Comparison of ENCODE assay signal across 18 cellular contexts in the genomic region with DNA sequence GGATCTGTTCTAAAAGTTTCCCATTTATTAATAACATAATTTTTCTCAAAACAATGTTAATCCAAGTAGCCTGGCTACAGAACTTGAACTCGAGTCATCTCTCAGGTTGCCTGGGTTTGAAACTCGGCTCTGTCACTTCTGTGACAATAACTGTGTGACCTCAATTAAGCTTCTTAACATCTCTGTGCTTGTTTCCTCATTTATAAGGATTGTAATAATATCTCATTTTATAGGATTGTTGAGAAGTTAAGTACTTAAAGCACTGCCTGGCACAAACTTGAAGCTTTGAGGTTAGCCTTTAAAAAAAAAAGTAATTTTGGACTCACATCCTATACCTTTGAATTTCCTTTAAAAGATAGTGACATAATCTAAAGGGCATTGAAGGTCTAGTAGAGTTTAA. TPM values are rescaled to one million over a fixed set of nuclear protein-coding genes. Genes with fewer than 3 reads are reported as not detected.
A peak's percentile ranks its signal among the peaks of the same experiment; 100 is the strongest.
DNase-seq lines count a peak whose midpoint lies in the region; ATAC-seq, FAIRE-seq and TF ChIP-seq lines count a peak whose summit lies in the region.
"Had no signal": no experiment of that assay in that cellular context is flagged by ENCODE, and none has a peak within 500 bp of the region (broad histone marks: within the 10 kb centered on the region; RNA-seq: fewer than 3 reads in every experiment).

No MANE protein-coding gene starts in this region.

- H2AFZ ChIP-seq in Karpas-422 (ENCODE audit: low read length), result no peak overlapping the region
- no peak overlapping the region for H2AFZ ChIP-seq in astrocyte (ENCODE audit: low read depth, low read length)
- no peak overlapping the region for H2AFZ ChIP-seq in keratinocyte (ENCODE audit: control insufficient read depth, low read length)

- H3K9ac ChIP-seq in Karpas-422 (ENCODE audit: low read length), result no peak overlapping the region
- no peak overlapping the region for H3K9ac ChIP-seq in astrocyte (ENCODE audit: low read length)
- H3K9ac ChIP-seq in keratinocyte (ENCODE audit: control insufficient read depth, extremely low read depth, insufficient read depth, low read length), result no peak overlapping the region

- H3K27me3 ChIP-seq in Karpas-422 (ENCODE audit: low read length) (no peaks in the 10 kb centered on the region), astrocyte (ENCODE audit: insufficient read depth, low read length) (no peaks in the 10 kb centered on the region), keratinocyte (ENCODE audit: control insufficient read depth, extremely low read depth, insufficient read depth, low read length) (no peaks in the 10 kb centered on the region), left lung (no peaks in the 10 kb centered on the region)
- H3K27me3 ChIP-seq: SJCRH30 had no signal

- H3K27ac ChIP-seq in A549 (no peak overlapping the region), Karpas-422 (ENCODE audit: low read length) (no peak overlapping the region), astrocyte (ENCODE audit: low read depth, low read length) (no peak overlapping the region), keratinocyte (ENCODE audit: control insufficient read depth, insufficient read depth, low read length) (no peak overlapping the region), left lung (no peak overlapping the region)
- H3K27ac ChIP-seq: SJCRH30 had no signal

- no peak for TF ChIP-seq CTCF in A549 (IDR thresholded peaks at IDR 0.05)
- no peak for TF ChIP-seq CTCF in astrocyte (IDR thresholded peaks at IDR 0.05; ENCODE audit: insufficient read depth, low read depth, low read length)
- TF ChIP-seq CTCF in keratinocyte (optimal IDR thresholded peaks at IDR 0.05 in 1 of 3, IDR thresholded peaks at IDR 0.05 in 1 of 3, conservative IDR thresholded peaks at IDR 0.05 in 1 of 3; ENCODE audit: extremely low read depth in 1 of 3, insufficient read depth in 2 of 3, low read length in 3 of 3), result no peak
- no peak for TF ChIP-seq CTCF in left lung (IDR thresholded peaks at IDR 0.05)

- H3K4me1 ChIP-seq in A549 (peaks cover 27% of the 10 kb centered on the region; the same call in 2 of the 3 replicates), Karpas-422 (ENCODE audit: low read length) (peaks cover 34% of the 10 kb centered on the region), astrocyte (ENCODE audit: insufficient read depth, low read length) (peaks cover 13% of the 10 kb centered on the region), keratinocyte (ENCODE audit: control insufficient read depth, extremely low read depth, insufficient read depth, low read length) (peaks cover 23% of the 10 kb centered on the region), left lung (peaks cover 16 to 55% of the 10 kb centered on the region in 2 donors)
- H3K4me1 ChIP-seq: SJCRH30 had no signal

- POLR2A ChIA-PET in A549 (lab: Yijun Ruan, JAX), result interaction anchor here (0.6 kb wide), 1 partner anchor 25 kb away, joined by 3 read pairs; no protein-coding TSS in a partner anchor

- peaks cover 9% of the 10 kb centered on the region for H3K36me3 Mint-ChIP-seq in astrocyte (ENCODE audit: low read depth, unreplicated experiment)

- H3K4me1 Mint-ChIP-seq in astrocyte (ENCODE audit: low read depth, unreplicated experiment), result peaks cover 6% of the 10 kb centered on the region

- intact Hi-C loops in left lung (cut with DNase I), result no loop called here

- FAIRE-seq in A549 (lab: Jason Lieb, UNC) (no peak), astrocyte (lab: Jason Lieb, UNC) (no peak), keratinocyte (lab: Jason Lieb, UNC) (no peak)
- FAIRE-seq: GM12892 had no signal

- no peak for DNase-seq in A549 (ENCODE audit: low read depth in 1 of 2, low spot score in 1 of 2)
- DNase-seq in Karpas-422, result no peak
- DNase-seq in astrocyte (ENCODE audit: low read depth), result no peak
- DNase-seq in keratinocyte (ENCODE audit: low read depth, low spot score), result no peak
- no peak for DNase-seq in left lung
- DNase-seq in activated T-cell treated with anti-CD3 and anti-CD28 coated beads, Interleukin-2, amount 50 U/mL, for 48 hours, result no peak
- DNase-seq: Calu3; CD4-positive, alpha-beta memory T cell; NCI-H1105 treated with DMSO at 0.1 percent for 48 hours; NCI-H1694; NCI-H510A treated with DMSO at 0.1 percent for 48 hours; NCI-H82; SJCRH30 had no signal

- H4K20me1 ChIP-seq in Karpas-422 (ENCODE audit: insufficient read depth, low read depth, low read length), result peaks cover 23% of the 10 kb centered on the region
- peaks cover 73% of the 10 kb centered on the region for H4K20me1 ChIP-seq in astrocyte (ENCODE audit: insufficient read depth, low read length)
- no peaks in the 10 kb centered on the region for H4K20me1 ChIP-seq in keratinocyte (ENCODE audit: control insufficient read depth, extremely low read depth, insufficient read depth, low read length)

- H3K9me3 ChIP-seq in A549 (no peaks in the 10 kb centered on the region), Karpas-422 (ENCODE audit: low read length) (no peaks in the 10 kb centered on the region), astrocyte (ENCODE audit: insufficient read depth, low read depth, low read length) (no peaks in the 10 kb centered on the region), keratinocyte (ENCODE audit: control insufficient read depth, low read depth, low read length) (no peaks in the 10 kb centered on the region), left lung (no peaks in the 10 kb centered on the region)
- H3K9me3 ChIP-seq: HAP-1, SJCRH30 had no signal

- dilution Hi-C loops in keratinocyte (cut with MboI; ENCODE audit: extremely low pct_ligation_motif_present, low sequenced_read_pairs), result no loop called here

- H3K27ac Mint-ChIP-seq in astrocyte (ENCODE audit: unreplicated experiment), result no peak overlapping the region

- H3K9me3 Mint-ChIP-seq in astrocyte (ENCODE audit: unreplicated experiment), result no peaks in the 10 kb centered on the region
- H3K9me3 Mint-ChIP-seq: CD4-positive, alpha-beta memory T cell; IgD-negative memory B cell had no signal

- H3K4me3 ChIP-seq in A549 (no peak overlapping the region), Karpas-422 (ENCODE audit: low read length) (no peak overlapping the region), astrocyte (ENCODE audit: insufficient read depth, low read depth, low read length) (no peak overlapping the region), keratinocyte (ENCODE audit: control insufficient read depth in 2 of 3, extremely low read depth in 1 of 3, insufficient read depth in 2 of 3, low read depth in 1 of 3, low read length in 3 of 3) (no peak overlapping the region), left lung (no peak overlapping the region)
- H3K4me3 ChIP-seq: SJCRH30 had no signal

- TF ChIP-seq RAD21 in A549 (conservative IDR thresholded peaks at IDR 0.05 in 1 of 2, IDR thresholded peaks at IDR 0.05 in 1 of 2), result no peak

- TF ChIP-seq POLR2A in A549 (IDR thresholded peaks at IDR 0.05; ENCODE audit: low read length), result no peak

- H3K27me3 Mint-ChIP-seq in astrocyte (ENCODE audit: low read depth, unreplicated experiment), result no peaks in the 10 kb centered on the region
- H3K27me3 Mint-ChIP-seq: CD4-positive, alpha-beta memory T cell; IgD-negative memory B cell had no signal

- TF ChIP-seq EP300 in A549 (IDR thresholded peaks at IDR 0.05), result no peak

- H3K4me2 ChIP-seq in A549 (peak overlapping the region; percentile 79), Karpas-422 (ENCODE audit: low read depth, low read length, poor library complexity, severe bottlenecking) (peak overlapping the region; percentile 13), astrocyte (ENCODE audit: low read length) (no peak overlapping the region), keratinocyte (ENCODE audit: control insufficient read depth, extremely low read depth, insufficient read depth, low read depth, low read length) (peak overlapping the region; percentile 84)

- CTCF ChIA-PET in A549 (lab: Yijun Ruan, JAX), result no interaction called here

- ATAC-seq in A549 (no peak), HG03432 (IDR thresholded peaks at IDR 0.05; ENCODE audit: unreplicated experiment) (no peak), left lung (no peak), HG02973 (IDR thresholded peaks at IDR 0.05; ENCODE audit: unreplicated experiment) (no peak)

- peaks cover 23% of the 10 kb centered on the region; the same call in 1 of the 2 replicates for H3K36me3 ChIP-seq in Karpas-422 (ENCODE audit: insufficient read depth, low read length)
- H3K36me3 ChIP-seq in astrocyte (ENCODE audit: insufficient read depth, low read length), result peaks cover 6% of the 10 kb centered on the region
- H3K36me3 ChIP-seq in keratinocyte (ENCODE audit: control insufficient read depth in 2 of 2, extremely low read depth in 1 of 2, insufficient read depth in 2 of 2, low read length in 2 of 2), result peaks cover 4 to 17% of the 10 kb centered on the region in 2 experiments
- H3K36me3 ChIP-seq in left lung, result peaks cover 0 to 43% of the 10 kb centered on the region in 2 donors

- H3K79me2 ChIP-seq in Karpas-422 (ENCODE audit: low read length) (peaks cover 89% of the 10 kb centered on the region), astrocyte (ENCODE audit: insufficient read depth, low read length) (peaks cover 81% of the 10 kb centered on the region), keratinocyte (ENCODE audit: control insufficient read depth, insufficient read depth, low read length) (peaks cover 79% of the 10 kb centered on the region)

- no peaks in the 10 kb centered on the region for H3K9me1 ChIP-seq in keratinocyte (ENCODE audit: control insufficient read depth, extremely low read depth, insufficient read depth, low read length)

- H3K9me2 ChIP-seq in Karpas-422 (replicated peaks; ENCODE audit: insufficient read depth, low read length), result peaks cover 8% of the 10 kb centered on the region; the same call in 1 of the 2 replicates

- 86% methylated on average over 2 of the region's 2 CpGs for WGBS in A549 (ENCODE audit: missing lambda C conversion rate)

- H3K4me3 Mint-ChIP-seq in astrocyte (ENCODE audit: unreplicated experiment), result peak overlapping the region; percentile 99

RNA-seq across cellular contexts. Expression of a gene that starts 3.4 kb away (rescaled TPM):
- 51.5 and 66.6 TPM in 2 replicates for polyA plus RNA-seq in A549 (2011; rRNA removed)
- polyA plus RNA-seq in A549 (2012; cell fraction: cytosol; rRNA removed), result 15.3 and 16.9 TPM in 2 replicates
- 6.9 and 7.7 TPM in 2 replicates for polyA plus RNA-seq in A549 (2012; cell fraction: nucleus; rRNA removed)
- 41.2 to 43.9 TPM (median 43.2 TPM) in 3 replicates for polyA plus RNA-seq in A549 (2017; fragmentation: RNase III; extraction: RNeasy Plus Mini Kit Qiagen cat#74134 plus additional on column Dnase treatment)
- polyA minus RNA-seq in A549 (2011; rRNA and poly(A)+ RNA removed), result 13.4 and 14.3 TPM in 2 replicates
- total RNA-seq in Karpas-422 (2014; rRNA removed; shearing (Covaris generic); ENCODE audit: low replicate concordance), result 45.5 and 49.2 TPM in 2 replicates
- total RNA-seq in astrocyte, result 105 and 106 TPM in 2 replicates
- 34.8 to 60.5 TPM (median 41.2 TPM) in 3 replicates for polyA plus RNA-seq in keratinocyte
- 71.8 TPM for polyA plus RNA-seq in keratinocyte (2011; ENCODE audit: low read depth)
- polyA plus RNA-seq in keratinocyte (2011; cell fraction: cytosol; rRNA removed), result 46.5 and 82.6 TPM in 2 replicates
- polyA plus RNA-seq in keratinocyte (2011; cell fraction: nucleus; rRNA removed), result 38.0 and 48.0 TPM in 2 replicates
- polyA plus RNA-seq in keratinocyte (2012; ENCODE audit: low replicate concordance), result 36.6 and 64.3 TPM in 2 replicates
- polyA minus RNA-seq in keratinocyte, result 4.9 to 33.9 TPM (median 16.6 TPM) in 3 replicates
- polyA minus RNA-seq in keratinocyte (2011; cell fraction: cytosol; rRNA and poly(A)+ RNA removed), result 37.6 TPM
- 21.4 and 29.3 TPM in 2 replicates for polyA minus RNA-seq in keratinocyte (2011; cell fraction: nucleus; rRNA and poly(A)+ RNA removed)
- 10 to 100 TPM; 60.7 to 68.6 TPM for total RNA-seq in left lung

RNA-seq across cellular contexts. Expression of a gene that starts 16.3 kb away (rescaled TPM):
- polyA plus RNA-seq in A549 (2011; rRNA removed), result 1.9 and 2.1 TPM in 2 replicates
- polyA plus RNA-seq in A549 (2012; cell fraction: cytosol; rRNA removed), result 0.52 and 0.67 TPM in 2 replicates
- polyA plus RNA-seq in A549 (2012; cell fraction: nucleus; rRNA removed), result 0.29 and 0.92 TPM in 2 replicates
- 2.1 to 2.8 TPM (median 2.7 TPM) in 3 replicates for polyA plus RNA-seq in A549 (2017; fragmentation: RNase III; extraction: RNeasy Plus Mini Kit Qiagen cat#74134 plus additional on column Dnase treatment)
- 1.4 and 1.7 TPM in 2 replicates for polyA minus RNA-seq in A549 (2011; rRNA and poly(A)+ RNA removed)
- total RNA-seq in Karpas-422 (2014; rRNA removed; shearing (Covaris generic); ENCODE audit: low replicate concordance), result 7.3 TPM in 1 of 2 replicates, not detected in the other
- total RNA-seq in astrocyte, result 0.94 and 1.2 TPM in 2 replicates
- polyA plus RNA-seq in keratinocyte, result 0.08 to 0.58 TPM (median 0.26 TPM) in 3 replicates
- 1.7 TPM for polyA plus RNA-seq in keratinocyte (2011; ENCODE audit: low read depth)
- 0.10 and 0.29 TPM in 2 replicates for polyA plus RNA-seq in keratinocyte (2011; cell fraction: cytosol; rRNA removed)
- 0.27 TPM in 1 of 2 replicates, not detected in the other for polyA plus RNA-seq in keratinocyte (2011; cell fraction: nucleus; rRNA removed)
- polyA plus RNA-seq in keratinocyte (2012; ENCODE audit: low replicate concordance), result 0.24 and 0.69 TPM in 2 replicates
- polyA minus RNA-seq in keratinocyte, result 1.7 to 1.8 TPM in 2 of 3 replicates, not detected in the other
- not detected for polyA minus RNA-seq in keratinocyte (2011; cell fraction: cytosol; rRNA and poly(A)+ RNA removed)
- not detected in 2 replicates for polyA minus RNA-seq in keratinocyte (2011; cell fraction: nucleus; rRNA and poly(A)+ RNA removed)
- total RNA-seq in left lung, result under 1 TPM in 1 of 2 donors, not detected in 1; 0.99 TPM
- total RNA-seq: Calu3, SJCRH30 had no signal
- polyA plus RNA-seq: CD4-positive, alpha-beta memory T cell had no signal
